In the genomic region with DNA sequence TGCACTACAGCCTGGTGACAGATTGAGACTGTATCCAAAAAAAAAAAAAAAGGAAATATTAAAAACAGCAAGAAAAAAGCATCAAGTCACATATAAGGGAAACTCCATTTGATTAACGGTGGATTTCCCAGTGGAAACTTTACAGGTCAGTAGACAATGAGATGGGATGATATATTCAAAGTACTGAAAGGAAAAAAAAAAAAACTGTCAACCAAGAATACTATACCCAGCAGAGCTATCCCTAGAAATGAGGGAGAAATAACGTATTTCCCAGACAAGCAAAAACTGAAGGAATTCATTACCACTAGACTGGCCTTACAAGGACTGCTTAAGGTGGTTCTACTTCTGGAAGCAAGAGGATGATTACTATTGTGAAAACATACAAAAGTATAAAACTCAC, we compare ENCODE assay signal across 35 cellular contexts.
DNase-seq lines count a peak whose midpoint lies in the region; TF ChIP-seq lines count a peak whose summit lies in the region.
"Had no signal": no experiment of that assay in that cellular context is flagged by ENCODE, and none has a peak within 500 bp of the region (broad histone marks: within the 10 kb centered on the region; RNA-seq: fewer than 3 reads in every experiment).

No MANE protein-coding gene starts in this region.

- H4K20me1 ChIP-seq in Karpas-422 (ENCODE audit: insufficient read depth, low read depth, low read length) (no peaks in the 10 kb centered on the region), osteoblast (ENCODE audit: insufficient read depth, low read length) (no peaks in the 10 kb centered on the region)
- H4K20me1 ChIP-seq: BLaER1; BLaER1 treated with 17β-estradiol and CSF1 and Interleukin-3, amounts not matched to agents 10 nM and 100 nM had no signal

- H3K4me1 Mint-ChIP-seq in activated naive CD4-positive, alpha-beta T cell treated with anti-CD3 and anti-CD28 coated beads, Interleukin-2, amount 50 U/mL, for 24 hours, result no peaks in the 10 kb centered on the region
- no peaks in the 10 kb centered on the region for H3K4me1 Mint-ChIP-seq in activated naive CD4-positive, alpha-beta T cell treated with anti-CD3 and anti-CD28 coated beads for 36 hours (ENCODE audit: low read depth)
- H3K4me1 Mint-ChIP-seq: B cell; CD14-positive monocyte; CD4-positive, CD25-positive, alpha-beta regulatory T cell; CD8-positive, alpha-beta memory T cell had no signal

- no peaks in the 10 kb centered on the region for H3K4me1 ChIP-seq in HEK293 (ENCODE audit: control insufficient read depth, insufficient read depth, low read length)
- no peaks in the 10 kb centered on the region for H3K4me1 ChIP-seq in Karpas-422 (ENCODE audit: low read length)
- no peaks in the 10 kb centered on the region for H3K4me1 ChIP-seq in osteoblast (ENCODE audit: insufficient read depth, low read length)
- H3K4me1 ChIP-seq: A549; BE2C; BLaER1; BLaER1 treated with 17β-estradiol and CSF1 and Interleukin-3, amounts not matched to agents 10 nM and 100 nM; Caco-2 had no signal

- no peaks in the 10 kb centered on the region for H3K27me3 Mint-ChIP-seq in activated naive CD4-positive, alpha-beta T cell treated with anti-CD3 and anti-CD28 coated beads, Interleukin-2, amount 50 U/mL, for 24 hours
- no peaks in the 10 kb centered on the region for H3K27me3 Mint-ChIP-seq in activated naive CD4-positive, alpha-beta T cell treated with anti-CD3 and anti-CD28 coated beads for 36 hours (ENCODE audit: low read depth)
- H3K27me3 Mint-ChIP-seq: B cell; CD4-positive, alpha-beta memory T cell; CD4-positive, alpha-beta T cell had no signal

- H3K36me3 ChIP-seq in HEK293 (ENCODE audit: control insufficient read depth in 2 of 2, insufficient read depth in 1 of 2, low read length in 2 of 2) (no peaks in the 10 kb centered on the region), Karpas-422 (ENCODE audit: insufficient read depth, low read length) (no peaks in the 10 kb centered on the region), osteoblast (ENCODE audit: insufficient read depth, low read length) (no peaks in the 10 kb centered on the region)
- H3K36me3 ChIP-seq: BE2C; BLaER1; BLaER1 treated with 17β-estradiol and CSF1 and Interleukin-3, amounts not matched to agents 10 nM and 100 nM had no signal

- H3K27ac Mint-ChIP-seq in activated naive CD4-positive, alpha-beta T cell treated with anti-CD3 and anti-CD28 coated beads, Interleukin-2, amount 50 U/mL, for 24 hours, result peak overlapping the region; percentile 70
- no peak overlapping the region for H3K27ac Mint-ChIP-seq in activated naive CD4-positive, alpha-beta T cell treated with anti-CD3 and anti-CD28 coated beads for 36 hours
- H3K27ac Mint-ChIP-seq: B cell; CD14-positive monocyte; CD4-positive, alpha-beta T cell; CD8-positive, alpha-beta memory T cell; CD8-positive, alpha-beta T cell had no signal

- POLR2A ChIA-PET in HEK293 (lab: Yijun Ruan, JAX), result no interaction called here

- TF ChIP-seq CTCF in HEK293 (tag by site-specific recombination; IDR thresholded peaks at IDR 0.05) (no peak), osteoblast (IDR thresholded peaks at IDR 0.05; ENCODE audit: extremely low read depth, low read depth, low read length) (no peak), GM20000 (IDR thresholded peaks at IDR 0.05; ENCODE audit: extremely low read depth, missing control alignments) (no peak)

- intact Hi-C loops in activated naive CD4-positive, alpha-beta T cell treated with anti-CD3 and anti-CD28 coated beads for 36 hours (cut with micrococcal nuclease), result no loop called here

- H3K27me3 ChIP-seq in Karpas-422 (ENCODE audit: low read length), result no peaks in the 10 kb centered on the region
- H3K27me3 ChIP-seq in osteoblast (ENCODE audit: insufficient read depth, low read length), result no peaks in the 10 kb centered on the region
- H3K27me3 ChIP-seq: BE2C; BLaER1; BLaER1 treated with 17β-estradiol and CSF1 and Interleukin-3, amounts not matched to agents 10 nM and 100 nM had no signal

- H3K4me3 Mint-ChIP-seq in activated naive CD4-positive, alpha-beta T cell treated with anti-CD3 and anti-CD28 coated beads, Interleukin-2, amount 50 U/mL, for 24 hours, result no peak overlapping the region
- H3K4me3 Mint-ChIP-seq in activated naive CD4-positive, alpha-beta T cell treated with anti-CD3 and anti-CD28 coated beads for 36 hours, result no peak overlapping the region
- H3K4me3 Mint-ChIP-seq: B cell; CD14-positive monocyte; CD4-positive, alpha-beta T cell; CD4-positive, CD25-positive, alpha-beta regulatory T cell; CD8-positive, alpha-beta memory T cell; CD8-positive, alpha-beta T cell had no signal

- CTCF ChIA-PET in activated naive CD4-positive, alpha-beta T cell treated with anti-CD3 and anti-CD28 coated beads for 36 hours (lab: Charles Lee), result no interaction called here
- CTCF ChIA-PET in HEK293 (lab: Yijun Ruan, JAX), result no interaction called here

- peaks cover 7% of the 10 kb centered on the region for H3K36me3 Mint-ChIP-seq in activated naive CD4-positive, alpha-beta T cell treated with anti-CD3 and anti-CD28 coated beads, Interleukin-2, amount 50 U/mL, for 24 hours
- H3K36me3 Mint-ChIP-seq in activated naive CD4-positive, alpha-beta T cell treated with anti-CD3 and anti-CD28 coated beads for 36 hours (ENCODE audit: low read depth), result no peaks in the 10 kb centered on the region
- H3K36me3 Mint-ChIP-seq: CD14-positive monocyte had no signal

- H3K27ac ChIP-seq in HEK293 (ENCODE audit: extremely low read depth, low read depth, low read length) (no peak overlapping the region), Karpas-422 (ENCODE audit: low read length) (no peak overlapping the region), osteoblast (ENCODE audit: low read depth, low read length) (no peak overlapping the region)
- H3K27ac ChIP-seq: 22Rv1; A549; BLaER1; BLaER1 treated with 17β-estradiol and CSF1 and Interleukin-3, amounts not matched to agents 10 nM and 100 nM; C4-2B had no signal

- peaks cover 9% of the 10 kb centered on the region for H3K9me3 Mint-ChIP-seq in activated naive CD4-positive, alpha-beta T cell treated with anti-CD3 and anti-CD28 coated beads, Interleukin-2, amount 50 U/mL, for 24 hours
- H3K9me3 Mint-ChIP-seq in activated naive CD4-positive, alpha-beta T cell treated with anti-CD3 and anti-CD28 coated beads for 36 hours, result peaks cover 14% of the 10 kb centered on the region

- H3K9me2 ChIP-seq in Karpas-422 (replicated peaks; ENCODE audit: insufficient read depth, low read length), result no peaks in the 10 kb centered on the region

- H3K9me3 ChIP-seq in HEK293 (ENCODE audit: control insufficient read depth, insufficient read depth, low read depth, low read length) (no peaks in the 10 kb centered on the region), Karpas-422 (ENCODE audit: low read length) (no peaks in the 10 kb centered on the region), osteoblast (ENCODE audit: low read depth, low read length) (peaks cover 2% of the 10 kb centered on the region)
- H3K9me3 ChIP-seq: A549, BE2C had no signal

- no peak for DNase-seq in activated naive CD4-positive, alpha-beta T cell treated with anti-CD3 and anti-CD28 coated beads for 36 hours
- peak; percentile 6 for DNase-seq in Karpas-422
- DNase-seq in osteoblast (ENCODE audit: insufficient read length, low spot score, missing footprints), result peak; percentile 8
- DNase-seq in SW480 (ENCODE audit: low spot score), result no peak
- DNase-seq in activated CD4-positive, CD25-positive, alpha-beta regulatory T cell treated with anti-CD3 and anti-CD28 coated beads, Interleukin-2, amount 50 U/mL, for 72 hours, result no peak
- DNase-seq in GM20000 (ENCODE audit: low spot score), result no peak
- DNase-seq: 8988T; ACHN; AML-193; BE2C; C1 segment of cervical spinal cord; Caco-2; Calu3; CD4-positive, alpha-beta memory T cell; CD4-positive, alpha-beta T cell; CD4-positive, CD25-positive, alpha-beta regulatory T cell; CD8-positive, alpha-beta memory T cell; CD8-positive, alpha-beta T cell; COR-L47; DMS 273 treated with DMSO at 0.1 percent for 48 hours; DMS153; DMS53; DMS79; DMS79 treated with DMSO at 0.1 percent for 48 hours; DND-41; EL had no signal

- H3K4me3 ChIP-seq in HEK293 (ENCODE audit: low read depth, low read length) (no peak overlapping the region), Karpas-422 (ENCODE audit: low read length) (no peak overlapping the region), osteoblast (ENCODE audit: insufficient read depth, low read length) (no peak overlapping the region)
- H3K4me3 ChIP-seq: A549; BLaER1; BLaER1 treated with 17β-estradiol and CSF1 and Interleukin-3, amounts not matched to agents 10 nM and 100 nM had no signal

- H3K9ac ChIP-seq in Karpas-422 (ENCODE audit: low read length), result no peak overlapping the region
- H3K9ac ChIP-seq: BLaER1; BLaER1 treated with 17β-estradiol and CSF1 and Interleukin-3, amounts not matched to agents 10 nM and 100 nM had no signal

- H3K4me2 ChIP-seq in Karpas-422 (ENCODE audit: low read depth, low read length, poor library complexity, severe bottlenecking) (no peak overlapping the region), osteoblast (ENCODE audit: insufficient read depth, low read length) (no peak overlapping the region)
- H3K4me2 ChIP-seq: A549; BLaER1; BLaER1 treated with 17β-estradiol and CSF1 and Interleukin-3, amounts not matched to agents 10 nM and 100 nM had no signal

- H2AFZ ChIP-seq in Karpas-422 (ENCODE audit: low read length) (no peak overlapping the region), osteoblast (ENCODE audit: low read length) (no peak overlapping the region)

- no peaks in the 10 kb centered on the region for H3K79me2 ChIP-seq in Karpas-422 (ENCODE audit: low read length)
- no peaks in the 10 kb centered on the region for H3K79me2 ChIP-seq in osteoblast (ENCODE audit: insufficient read depth, low read length)

TF ChIP-seq in HEK293, 187 proteins besides CTCF, POLR2A, EP300 and RAD21:
- no peak for TF ChIP-seq ZNF610 (tag by site-specific recombination; IDR thresholded peaks at IDR 0.05; ENCODE audit: borderline replicate concordance)
- TF ChIP-seq, protein P1, sequence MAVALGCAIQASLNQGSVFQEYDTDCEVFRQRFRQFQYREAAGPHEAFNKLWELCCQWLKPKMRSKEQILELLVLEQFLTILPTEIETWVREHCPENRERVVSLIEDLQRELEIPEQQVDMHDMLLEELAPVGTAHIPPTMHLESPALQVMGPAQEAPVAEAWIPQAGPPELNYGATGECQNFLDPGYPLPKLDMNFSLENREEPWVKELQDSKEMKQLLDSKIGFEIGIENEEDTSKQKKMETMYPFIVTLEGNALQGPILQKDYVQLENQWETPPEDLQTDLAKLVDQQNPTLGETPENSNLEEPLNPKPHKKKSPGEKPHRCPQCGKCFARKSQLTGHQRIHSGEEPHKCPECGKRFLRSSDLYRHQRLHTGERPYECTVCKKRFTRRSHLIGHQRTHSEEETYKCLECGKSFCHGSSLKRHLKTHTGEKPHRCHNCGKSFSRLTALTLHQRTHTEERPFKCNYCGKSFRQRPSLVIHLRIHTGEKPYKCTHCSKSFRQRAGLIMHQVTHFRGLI (tag by site-specific recombination; IDR thresholded peaks at IDR 0.05), result no peak
- TF ChIP-seq SETDB1 (IDR thresholded peaks at IDR 0.05; ENCODE audit: insufficient read length, low read length), result peak; percentile 92
- no peak for TF ChIP-seq ZNF555 (tag by site-specific recombination; conservative IDR thresholded peaks at IDR 0.05)
- TF ChIP-seq ZNF426 (tag by site-specific recombination; IDR thresholded peaks at IDR 0.05), result no peak
- TF ChIP-seq ZNF311 (tag by site-specific recombination; IDR thresholded peaks at IDR 0.05; ENCODE audit: borderline replicate concordance), result no peak

Comparison
In these comparisons a context has a peak if more than half of its experiments do, and no peak if none do; other contexts are left out.
1. DNase-seq: peak in Karpas-422 (single experiment) and osteoblast (single experiment); none in activated naive CD4-positive, alpha-beta T cell treated with anti-CD3 and anti-CD28 coated beads for 36 hours (single experiment), SW480 (single experiment), activated CD4-positive, CD25-positive, alpha-beta regulatory T cell treated with anti-CD3 and anti-CD28 coated beads, Interleukin-2, amount 50 U/mL, for 72 hours (single experiment) and GM20000 (single experiment).